ENCODE assay signal across 8 cellular contexts in the genomic region with DNA sequence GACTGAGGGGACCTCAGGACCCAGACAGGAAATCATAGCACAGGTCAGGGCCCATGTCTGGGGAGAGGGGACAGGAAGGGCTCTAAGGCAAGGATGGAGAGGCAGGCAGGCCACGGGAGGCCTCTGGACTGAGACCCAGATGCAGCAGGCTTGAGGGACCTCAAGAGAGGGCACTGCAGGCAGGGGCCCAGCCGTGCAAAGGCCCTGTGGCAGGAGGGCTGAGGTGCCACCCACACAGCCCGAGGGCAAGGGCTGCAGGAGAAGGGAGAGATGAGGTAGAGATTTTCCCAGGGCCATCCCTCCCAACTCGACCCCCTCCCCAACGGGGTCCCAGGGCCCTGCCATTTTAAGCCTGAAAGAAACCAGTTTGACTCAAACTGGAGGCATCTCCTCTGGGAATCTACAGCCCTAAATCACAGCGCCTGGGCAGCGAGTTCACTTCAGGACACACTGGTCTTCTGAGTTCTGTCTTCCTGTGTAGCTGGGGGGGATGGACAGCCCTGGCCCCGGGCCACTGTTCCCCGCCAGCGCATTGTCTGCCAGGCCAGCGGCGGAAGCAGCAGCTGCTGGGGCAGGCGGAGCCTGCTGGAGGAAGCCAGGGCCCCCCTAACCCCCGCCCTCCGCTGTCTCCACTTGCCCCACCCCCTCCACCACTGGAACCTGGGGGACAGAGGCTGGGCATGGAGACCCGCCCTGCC. TPM values are rescaled to one million over a fixed set of nuclear protein-coding genes. Genes with fewer than 3 reads are reported as not detected.
DNase-seq lines count a peak whose midpoint lies in the region; ATAC-seq, FAIRE-seq and TF ChIP-seq lines count a peak whose summit lies in the region.

No MANE protein-coding gene starts in this region.

- no peaks in the 10 kb centered on the region for H3K27me3 ChIP-seq in bronchial epithelial cell (ENCODE audit: control insufficient read depth, insufficient read depth, low read length)
- H3K27me3 ChIP-seq in kidney epithelial cell (ENCODE audit: control insufficient read depth, insufficient read depth, low read length), result no peaks in the 10 kb centered on the region
- no peaks in the 10 kb centered on the region for H3K27me3 ChIP-seq in spleen (replicated peaks in 1 of 7)

- no peaks in the 10 kb centered on the region for H3K36me3 ChIP-seq in bronchial epithelial cell (ENCODE audit: control insufficient read depth, insufficient read depth, low read length)
- H3K36me3 ChIP-seq in kidney epithelial cell (ENCODE audit: control insufficient read depth, insufficient read depth, low read length), result no peaks in the 10 kb centered on the region
- H3K36me3 ChIP-seq in spleen, result no peaks in the 10 kb centered on the region

- TF ChIP-seq POLR2A in spleen (IDR thresholded peaks at IDR 0.05), result no peak

- H3K9me3 ChIP-seq in spleen, result no peaks in the 10 kb centered on the region

- no peak for TF ChIP-seq CTCF in GM12865 (IDR thresholded peaks at IDR 0.05; ENCODE audit: insufficient read depth, low read depth, low read length, missing control alignments)
- no peak for TF ChIP-seq CTCF in bronchial epithelial cell (IDR thresholded peaks at IDR 0.05; ENCODE audit: insufficient read depth, low read length, severe bottlenecking)
- TF ChIP-seq CTCF in kidney epithelial cell (IDR thresholded peaks at IDR 0.05; ENCODE audit: insufficient read depth, low read length, poor library complexity, severe bottlenecking), result no peak
- no peak for TF ChIP-seq CTCF in spleen (IDR thresholded peaks at IDR 0.05 in 8 of 11, conservative IDR thresholded peaks at IDR 0.05 in 3 of 11)

- H3K4me1 ChIP-seq in spleen, result peaks cover 58 to 83% (median 71%) of the 10 kb centered on the region in 6 donors

- no peak for ATAC-seq in GM21737 (IDR thresholded peaks at IDR 0.05; ENCODE audit: unreplicated experiment)

- WGBS in spleen, 5 donors, result 7 to 18% (median 9%) methylated on average over 8 to 16 of the region's 16 CpGs

- H3K4me3 ChIP-seq in GM12865 (ENCODE audit: low read depth, low read length) (no peak overlapping the region), bronchial epithelial cell (ENCODE audit: low read depth, low read length) (no peak overlapping the region), kidney epithelial cell (ENCODE audit: low read depth, low read length) (no peak overlapping the region), spleen (peak overlapping the region in 1 of 8 donors; percentile 30)

- peak overlapping the region; percentile 21 to 86 (median 81) for H3K27ac ChIP-seq in spleen

- no peak for FAIRE-seq in bronchial epithelial cell (lab: Jason Lieb, UNC)

- DNase-seq in GM12865 (ENCODE audit: low read depth), result peak; percentile 56
- peak; percentile 12 for DNase-seq in NCI-H748 treated with DMSO at 0.1 percent for 48 hours (lab: John Stamatoyannopoulos, UW)
- peak; percentile 37 for DNase-seq in bronchial epithelial cell (ENCODE audit: low read depth)
- DNase-seq in kidney epithelial cell (ENCODE audit: low read depth), result peak; percentile 72
- peak; percentile 93 for DNase-seq in spleen
- no peak for DNase-seq in cerebellar cortex (ENCODE audit: low spot score)
- no peak for DNase-seq in DMS79 (lab: John Stamatoyannopoulos, UW)

- intact Hi-C loops in spleen (cut with DNase I; ENCODE audit: low total_unique reads), result no loop called here

RNA-seq across cellular contexts. Expression of a gene that starts 20.3 kb away (rescaled TPM):
- total RNA-seq in bronchial epithelial cell (18.2 and 23.9 TPM in 2 replicates), kidney epithelial cell (15.3 and 19.2 TPM in 2 replicates), spleen (not detected)
- not detected for polyA plus RNA-seq in spleen

Comparison
In these comparisons a context has a peak if more than half of its experiments do, and no peak if none do; other contexts are left out.
1. DNase-seq: peak in GM12865 (single experiment), NCI-H748 treated with DMSO at 0.1 percent for 48 hours (single experiment), bronchial epithelial cell (single experiment), kidney epithelial cell (single experiment) and spleen (single experiment); none in cerebellar cortex (single experiment) and DMS79 (single experiment).
2. RNA of a gene that starts 20.3 kb away (total RNA-seq): 18.2 to 23.9 TPM in bronchial epithelial cell and 15.3 to 19.2 TPM in kidney epithelial cell; not detected in spleen; every median in the first group is over 10 times any median in the second.